8 cellular contexts compared by ENCODE assay signal in the genomic region with DNA sequence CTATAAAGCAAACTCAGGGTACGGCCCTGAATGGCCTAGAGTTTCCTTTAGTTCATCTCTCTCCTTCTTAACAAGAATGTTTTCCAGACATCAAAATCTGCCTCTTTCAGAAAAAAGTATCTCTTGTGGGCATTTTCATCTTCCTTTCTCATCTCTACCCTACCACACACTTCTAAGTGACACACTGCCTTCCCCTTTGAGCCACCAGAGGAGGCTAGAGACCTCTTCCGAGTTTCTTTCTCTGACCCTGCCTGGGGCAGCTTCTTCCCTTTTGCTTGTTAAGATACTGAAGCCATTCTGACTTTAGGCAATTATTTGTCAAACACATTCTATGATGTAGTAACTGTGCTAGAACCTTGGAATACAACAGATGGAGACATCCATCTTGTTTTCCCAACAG. TPM values are rescaled to one million over a fixed set of nuclear protein-coding genes. Genes with fewer than 3 reads are reported as not detected.
DNase-seq lines count a peak whose midpoint lies in the region; ATAC-seq and TF ChIP-seq lines count a peak whose summit lies in the region.

No MANE protein-coding gene starts in this region.

- H3K36me3 ChIP-seq in OCI-LY1 (ENCODE audit: insufficient read depth, low read length), result no peaks in the 10 kb centered on the region
- no peaks in the 10 kb centered on the region for H3K36me3 ChIP-seq in smooth muscle cell (ENCODE audit: low read depth)

- H3K9me2 ChIP-seq in OCI-LY1 (ENCODE audit: low read depth, low read length), result no peaks in the 10 kb centered on the region

- H3K27ac ChIP-seq in OCI-LY1 (ENCODE audit: low read depth, low read length, poor library complexity, severe bottlenecking) (no peak overlapping the region), smooth muscle cell (ENCODE audit: low read depth) (no peak overlapping the region)

- 44% methylated on average over 2 of the region's 2 CpGs for WGBS in smooth muscle cell (ENCODE audit: low lambda C conversion rate)

- H4K20me1 ChIP-seq in OCI-LY1 (ENCODE audit: insufficient read depth, low read length), result no peaks in the 10 kb centered on the region
- no peaks in the 10 kb centered on the region for H4K20me1 ChIP-seq in smooth muscle cell (ENCODE audit: low read depth)

- DNase-seq in SIG-M5 treated with dmso at 0.1 percent for 504 hours (lab: John Stamatoyannopoulos, UW; ENCODE audit: unreplicated experiment) (peak; percentile 47), SIG-M5 (lab: John Stamatoyannopoulos, UW) (no peak), dermis microvascular lymphatic vessel endothelial cell (ENCODE audit: low read depth in 2 of 2) (peak; percentile 22 to 47), smooth muscle cell (lab: John Stamatoyannopoulos, UW; ENCODE audit: unreplicated experiment) (no peak), NCI-H1048 (lab: John Stamatoyannopoulos, UW) (no peak), T1000 (lab: John Stamatoyannopoulos, UW) (no peak)

- TF ChIP-seq CTCF in OCI-LY1 (IDR thresholded peaks at IDR 0.05; ENCODE audit: low read length) (peak; percentile 54), smooth muscle cell (IDR thresholded peaks at IDR 0.05; ENCODE audit: borderline replicate concordance, insufficient read depth, poor library complexity, severe bottlenecking) (peak; percentile 53)

- H3K4me1 ChIP-seq in OCI-LY1 (ENCODE audit: insufficient read depth, low read length, severe bottlenecking) (no peaks in the 10 kb centered on the region), smooth muscle cell (ENCODE audit: low read depth) (no peaks in the 10 kb centered on the region)

- H3F3A ChIP-seq in OCI-LY1 (ENCODE audit: insufficient read depth, low read length) (no peaks in the 10 kb centered on the region), smooth muscle cell (ENCODE audit: low read depth) (no peaks in the 10 kb centered on the region)

- H3K9me3 ChIP-seq in OCI-LY1 (ENCODE audit: low read length), result no peaks in the 10 kb centered on the region
- H3K9me3 ChIP-seq in smooth muscle cell (replicated peaks; ENCODE audit: low read depth), result no peaks in the 10 kb centered on the region

- ATAC-seq in GM19035 (IDR thresholded peaks at IDR 0.05; ENCODE audit: unreplicated experiment), result no peak

- H3K9ac ChIP-seq in OCI-LY1 (ENCODE audit: low read length) (no peak overlapping the region), smooth muscle cell (ENCODE audit: low read depth) (no peak overlapping the region)

- H3K4me3 ChIP-seq in OCI-LY1 (ENCODE audit: low read depth, low read length, poor library complexity, severe bottlenecking), result no peak overlapping the region
- H3K4me3 ChIP-seq in smooth muscle cell, result no peak overlapping the region

- H3K79me2 ChIP-seq in OCI-LY1 (ENCODE audit: insufficient read depth, low read length), result no peaks in the 10 kb centered on the region
- H3K79me2 ChIP-seq in smooth muscle cell (ENCODE audit: low read depth), result no peaks in the 10 kb centered on the region

- H3K4me2 ChIP-seq in OCI-LY1 (ENCODE audit: low read length) (no peak overlapping the region), smooth muscle cell (no peak overlapping the region)

- no peak overlapping the region for H2AFZ ChIP-seq in OCI-LY1 (ENCODE audit: low read length)
- H2AFZ ChIP-seq in smooth muscle cell (ENCODE audit: low read depth), result no peak overlapping the region

- no peaks in the 10 kb centered on the region for H3K27me3 ChIP-seq in OCI-LY1 (ENCODE audit: insufficient read depth, low read length)
- peaks cover 88% of the 10 kb centered on the region for H3K27me3 ChIP-seq in smooth muscle cell (ENCODE audit: low read depth)

RNA-seq across cellular contexts. Expression of a gene that starts 8.7 kb away (rescaled TPM):
- total RNA-seq in dermis microvascular lymphatic vessel endothelial cell (under 0.01 TPM in 1 of 2 replicates, not detected in the other), smooth muscle cell (0.13 TPM in 1 of 2 replicates, not detected in the other)
- 0.02 TPM in 1 of 2 replicates, not detected in the other for polyA plus RNA-seq in smooth muscle cell

Comparison
In these comparisons a context has a peak if more than half of its experiments do, and no peak if none do; other contexts are left out.
1. DNase-seq: peak in SIG-M5 treated with dmso at 0.1 percent for 504 hours (single experiment) and dermis microvascular lymphatic vessel endothelial cell (2 of 2); none in SIG-M5 (single experiment), smooth muscle cell (single experiment), NCI-H1048 (single experiment) and T1000 (single experiment).